ENCODE assay signal across 9 cellular contexts in genomic region chr2:239227661-239228371, GRCh38.
DNase-seq lines count a peak whose midpoint lies in the region; ATAC-seq, FAIRE-seq and TF ChIP-seq lines count a peak whose summit lies in the region.
"Had no signal": no experiment of that assay in that cellular context is flagged by ENCODE, and none has a peak within 500 bp of the region (broad histone marks: within the 10 kb centered on the region; RNA-seq: fewer than 3 reads in every experiment).

No MANE protein-coding gene starts in this region.

- intact Hi-C loops in left ventricle myocardium inferior (cut with micrococcal nuclease) = no loop called here
- intact Hi-C loops in Right ventricle myocardium superior (cut with DNase I) = no loop called here
- intact Hi-C loops in Caco-2 (cut with micrococcal nuclease; ENCODE audit: unreplicated experiment) = no loop called here

- ATAC-seq in Right ventricle myocardium superior (ENCODE audit: poor library complexity) (no peak), omental fat pad (ENCODE audit: low FRiP score) (no peak), HG02973 (IDR thresholded peaks at IDR 0.05; ENCODE audit: unreplicated experiment) (no peak), GM18498 (IDR thresholded peaks at IDR 0.05; ENCODE audit: unreplicated experiment) (no peak)

- no peak overlapping the region for H3K4me3 ChIP-seq in left ventricle myocardium inferior
- no peak overlapping the region for H3K4me3 ChIP-seq in astrocyte (ENCODE audit: insufficient read depth, low read depth, low read length)
- no peak overlapping the region for H3K4me3 ChIP-seq in Caco-2 (ENCODE audit: low read depth, low read length)

- H3K4me2 ChIP-seq in astrocyte (ENCODE audit: low read length) = no peak overlapping the region

- H2AFZ ChIP-seq in astrocyte (ENCODE audit: low read depth, low read length) = no peak overlapping the region

- peak overlapping the region; percentile 88 for H3K27ac ChIP-seq in left ventricle myocardium inferior (replicated peaks)
- no peak overlapping the region for H3K27ac ChIP-seq in astrocyte (ENCODE audit: low read depth, low read length)

- H3K27ac Mint-ChIP-seq in astrocyte (ENCODE audit: unreplicated experiment) (no peak overlapping the region), Caco-2 (ENCODE audit: unreplicated experiment) (no peak overlapping the region)

- TF ChIP-seq CTCF in left ventricle myocardium inferior (IDR thresholded peaks at IDR 0.05; ENCODE audit: borderline replicate concordance) (no peak), astrocyte (IDR thresholded peaks at IDR 0.05; ENCODE audit: insufficient read depth, low read depth, low read length) (no peak), omental fat pad (IDR thresholded peaks at IDR 0.05) (no peak), Caco-2 (IDR thresholded peaks at IDR 0.05; ENCODE audit: insufficient read depth in 1 of 2, low read depth in 1 of 2, low read length in 1 of 2, severe bottlenecking in 1 of 2, unreplicated experiment in 1 of 2) (no peak)

- H3K79me2 ChIP-seq in astrocyte (ENCODE audit: insufficient read depth, low read length) = peaks cover 5% of the 10 kb centered on the region

- no peaks in the 10 kb centered on the region for H3K27me3 Mint-ChIP-seq in astrocyte (ENCODE audit: low read depth, unreplicated experiment)
- H3K27me3 Mint-ChIP-seq in Caco-2 (ENCODE audit: insufficient read depth, unreplicated experiment) = no peaks in the 10 kb centered on the region

- CTCF ChIA-PET in Caco-2 (lab: Charles Lee) = no interaction called here

- H3K4me1 Mint-ChIP-seq in astrocyte (ENCODE audit: low read depth, unreplicated experiment) (peaks cover 28% of the 10 kb centered on the region), Caco-2 (ENCODE audit: low read depth, unreplicated experiment) (peaks cover 18% of the 10 kb centered on the region)

- no peak overlapping the region for H3K9ac ChIP-seq in astrocyte (ENCODE audit: low read length)

- POLR2A ChIA-PET in Caco-2 (lab: Charles Lee) = no interaction called here

- H3K27me3 ChIP-seq in left ventricle myocardium inferior (ENCODE audit: low read depth) = no peaks in the 10 kb centered on the region
- H3K27me3 ChIP-seq in astrocyte (ENCODE audit: insufficient read depth, low read length) = no peaks in the 10 kb centered on the region
- H3K27me3 ChIP-seq in Caco-2 (replicated peaks; ENCODE audit: control insufficient read depth, insufficient read depth, low read length) = no peaks in the 10 kb centered on the region

- H3K9me3 ChIP-seq in left ventricle myocardium inferior (replicated peaks) = no peaks in the 10 kb centered on the region
- no peaks in the 10 kb centered on the region for H3K9me3 ChIP-seq in astrocyte (ENCODE audit: insufficient read depth, low read depth, low read length)
- H3K9me3 ChIP-seq in Caco-2 = no peaks in the 10 kb centered on the region

- H3K9me3 Mint-ChIP-seq in astrocyte (ENCODE audit: unreplicated experiment) (no peaks in the 10 kb centered on the region), Caco-2 (ENCODE audit: unreplicated experiment) (no peaks in the 10 kb centered on the region)

- FAIRE-seq in astrocyte (lab: Jason Lieb, UNC) = no peak

- peaks cover 81% of the 10 kb centered on the region for H3K4me1 ChIP-seq in left ventricle myocardium inferior
- H3K4me1 ChIP-seq in astrocyte (ENCODE audit: insufficient read depth, low read length) = peaks cover 41% of the 10 kb centered on the region
- no peaks in the 10 kb centered on the region for H3K4me1 ChIP-seq in Caco-2

- no TSS peak for BruUV-seq in Caco-2 (replicated peaks; lab: Mats Ljungman, UMichigan)

- H3K36me3 ChIP-seq in left ventricle myocardium inferior (no peaks in the 10 kb centered on the region), astrocyte (ENCODE audit: insufficient read depth, low read length) (no peaks in the 10 kb centered on the region), Caco-2 (ENCODE audit: control insufficient read depth, insufficient read depth, low read length) (no peaks in the 10 kb centered on the region)

- H4K20me1 ChIP-seq in astrocyte (ENCODE audit: insufficient read depth, low read length) = peaks cover 13% of the 10 kb centered on the region

- H3K36me3 Mint-ChIP-seq in astrocyte (ENCODE audit: low read depth, unreplicated experiment) (no peaks in the 10 kb centered on the region), Caco-2 (ENCODE audit: insufficient read depth, unreplicated experiment) (no peaks in the 10 kb centered on the region)

- DNase-seq in left ventricle myocardium inferior (no peak), Right ventricle myocardium superior (no peak), astrocyte (ENCODE audit: low read depth) (peak; percentile 33), medulla oblongata (ENCODE audit: extremely low spot score) (peak; percentile 48), omental fat pad (ENCODE audit: low spot score) (no peak), Caco-2 (no peak)
- DNase-seq: AML-193 had no signal

- no peak overlapping the region for H3K4me3 Mint-ChIP-seq in astrocyte (ENCODE audit: unreplicated experiment)
- H3K4me3 Mint-ChIP-seq in Caco-2 (ENCODE audit: unreplicated experiment) = no peak overlapping the region

Comparison
In these comparisons a context has a peak if more than half of its experiments do, and no peak if none do; other contexts are left out.
1. DNase-seq: peak in astrocyte (single experiment) and medulla oblongata (single experiment); none in left ventricle myocardium inferior (single experiment), Right ventricle myocardium superior (single experiment), omental fat pad (single experiment) and Caco-2 (0 of 2).